ENCODE assay signal across 8 cellular contexts in the genomic region with DNA sequence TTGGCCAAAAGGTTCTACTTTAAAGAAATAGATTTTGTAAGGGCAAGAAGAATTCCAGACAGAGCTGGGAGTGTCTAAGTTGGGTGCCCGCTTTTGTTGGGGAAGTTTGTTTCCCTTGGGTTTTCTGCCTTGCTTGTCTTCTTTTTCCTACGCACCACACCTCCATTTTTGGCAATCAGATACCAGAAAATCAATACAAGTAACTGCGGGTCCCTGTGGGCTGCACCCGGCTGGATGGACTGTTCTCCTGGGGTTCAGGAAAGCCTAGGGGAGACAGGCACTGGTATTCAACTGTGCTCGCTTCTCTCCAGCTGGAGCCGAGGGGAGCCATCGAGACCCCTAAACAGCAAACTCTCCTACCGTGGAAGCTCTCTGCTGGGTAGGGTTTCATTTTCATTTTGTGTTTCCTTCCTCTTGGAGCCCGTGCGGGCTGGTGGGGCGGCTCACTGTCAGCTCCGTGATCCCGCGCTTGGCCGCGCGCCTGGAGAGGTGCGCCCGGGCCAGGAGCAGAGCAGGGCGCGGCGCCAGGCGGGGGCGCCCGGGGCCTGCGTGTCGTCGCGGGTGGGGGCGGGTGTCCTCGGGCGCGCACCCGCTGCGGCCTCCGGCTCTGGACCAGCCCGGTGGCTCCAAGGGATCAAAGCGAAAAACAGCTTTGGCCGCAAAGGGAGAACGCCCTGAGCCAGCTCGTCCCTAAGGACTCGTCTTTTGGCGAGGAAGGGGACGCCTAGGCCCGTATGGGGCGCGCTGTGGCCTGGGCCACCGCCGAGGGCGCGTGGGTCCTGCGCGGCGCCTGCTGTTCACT.
A peak's percentile ranks its signal among the peaks of the same experiment; 100 is the strongest.
DNase-seq lines count a peak whose midpoint lies in the region; ATAC-seq, FAIRE-seq and TF ChIP-seq lines count a peak whose summit lies in the region.

No MANE protein-coding gene starts in this region.

- H2BK15ac ChIP-seq in H9 (ENCODE audit: low read depth, low read length) = no peak overlapping the region

- POLR2A ChIA-PET in BJ (lab: Charles Lee) = no interaction called here

- no peak overlapping the region for H3K9ac ChIP-seq in H9 (ENCODE audit: extremely low read depth, insufficient read length, low read length)

- H3K27me3 Mint-ChIP-seq in H9 (ENCODE audit: low read depth) = peaks cover 5% of the 10 kb centered on the region

- H3K4me3 ChIP-seq in BJ (ENCODE audit: low read depth, low read length) = peak overlapping the region; percentile 36
- peak overlapping the region; percentile 7 for H3K4me3 ChIP-seq in cardiac muscle cell

- no peak overlapping the region for H3K27ac Mint-ChIP-seq in H9

- H3K9me3 Mint-ChIP-seq in H9 = no peaks in the 10 kb centered on the region

- no peak overlapping the region for H2AK5ac ChIP-seq in H9 (ENCODE audit: insufficient read length, low read length)

- H2BK5ac ChIP-seq in H9 (ENCODE audit: insufficient read length, low read length) = no peak overlapping the region

- H4K8ac ChIP-seq in H9 (replicated peaks; ENCODE audit: insufficient read length, low read depth, low read length) = no peak overlapping the region

- no peak overlapping the region for H2BK12ac ChIP-seq in H9 (ENCODE audit: insufficient read length, low read depth, low read length)

- H3K14ac ChIP-seq in H9 (ENCODE audit: insufficient read depth, low read length) = peak overlapping the region; percentile 74; the same call in 1 of the 2 replicates

- H3K27me3 ChIP-seq in BJ (ENCODE audit: control insufficient read depth, insufficient read depth, low read length) (no peaks in the 10 kb centered on the region), H9 (ENCODE audit: insufficient read depth, low read length) (no peaks in the 10 kb centered on the region), cardiac muscle cell (peaks cover 11% of the 10 kb centered on the region)

- H3K4me1 ChIP-seq in H9 (ENCODE audit: insufficient read depth, low read length) (no peaks in the 10 kb centered on the region), cardiac muscle cell (ENCODE audit: low read depth) (peaks cover 5% of the 10 kb centered on the region)

- peaks cover 7% of the 10 kb centered on the region for H3K23me2 ChIP-seq in H9 (ENCODE audit: insufficient read length, low read depth, low read length, poor library complexity, severe bottlenecking)

- H3K4me2 ChIP-seq in H9 (ENCODE audit: insufficient read depth, insufficient read length, low read length) = peak overlapping the region; percentile 59

- H3K56ac ChIP-seq in H9 (ENCODE audit: insufficient read length, low read depth, low read length) = no peak overlapping the region

- H2AFZ ChIP-seq in H9 (ENCODE audit: low read length) = no peak overlapping the region

- no peaks in the 10 kb centered on the region for H3K36me3 ChIP-seq in BJ (ENCODE audit: control insufficient read depth, insufficient read depth, low read length)
- H3K36me3 ChIP-seq in cardiac muscle cell = no peaks in the 10 kb centered on the region

- DNase-seq in BJ (ENCODE audit: low read depth) = no peak
- peak; percentile 41 for DNase-seq in H9
- peak; percentile 20 to 21 for DNase-seq in activated T-cell treated with anti-CD3 and anti-CD28 coated beads, Interleukin-2, amount 50 U/mL, for 48 hours
- DNase-seq in cardiac muscle cell (ENCODE audit: low read depth in 1 of 2, low spot score in 1 of 2) = peak; percentile 52 to 67
- no peak for DNase-seq in omental fat pad (ENCODE audit: low spot score)
- DNase-seq in HTR-8/SVneo (ENCODE audit: insufficient read length, low spot score) = no peak
- no peak for DNase-seq in DMS153 (lab: John Stamatoyannopoulos, UW)

- CTCF ChIA-PET in BJ (lab: Yijun Ruan, JAX) = interaction anchor here (0.5 to 1.5 kb wide), 3 partner anchors 9 to 53 kb away, joined by 3 to 6 read pairs (median 3); no protein-coding TSS in a partner anchor

- H3K9me3 ChIP-seq in H9 (ENCODE audit: control insufficient read depth, low read depth, low read length) = no peaks in the 10 kb centered on the region
- no peaks in the 10 kb centered on the region for H3K9me3 ChIP-seq in cardiac muscle cell (ENCODE audit: low read depth)

- H4K5ac ChIP-seq in H9 (ENCODE audit: insufficient read length, low read depth, low read length) = no peak overlapping the region

- peak overlapping the region; percentile 40 to 60; a peak in 3 of 5 replicates for H3K4me3 Mint-ChIP-seq in H9

- H2BK120ac ChIP-seq in H9 (ENCODE audit: low read depth, low read length, poor library complexity, severe bottlenecking) = no peak overlapping the region

- H3K23ac ChIP-seq in H9 (ENCODE audit: insufficient read length, low read depth, low read length) = no peak overlapping the region

- no peak overlapping the region for H4K91ac ChIP-seq in H9 (ENCODE audit: insufficient read length, low read depth, low read length)

- no peak for TF ChIP-seq CTCF in BJ (IDR thresholded peaks at IDR 0.05; ENCODE audit: insufficient read depth, low read depth, low read length)
- TF ChIP-seq CTCF in H9 (conservative IDR thresholded peaks at IDR 0.05) = 0 out of 3 replicates have a peak, but pooled peaks have one; percentile 29
- no peak for TF ChIP-seq CTCF in cardiac muscle cell (IDR thresholded peaks at IDR 0.05; ENCODE audit: low read depth, low read length)
- no peak for TF ChIP-seq CTCF in omental fat pad (IDR thresholded peaks at IDR 0.05)

- H3K4me1 Mint-ChIP-seq in H9 = peaks cover 13 to 21% of the 10 kb centered on the region in 2 experiments

- H3K79me1 ChIP-seq in H9 (ENCODE audit: insufficient read depth, low read depth, low read length, poor library complexity, severe bottlenecking) = no peaks in the 10 kb centered on the region

- ATAC-seq in omental fat pad (ENCODE audit: low FRiP score) = peak; percentile 82
- ATAC-seq in HG03135 (IDR thresholded peaks at IDR 0.05; ENCODE audit: unreplicated experiment) = no peak

- WGBS in H9 (ENCODE audit: extremely low coverage, insufficient read length, low lambda C conversion rate) = no CpG with 5 or more reads among the region's 54 CpGs

- H4K20me1 ChIP-seq in H9 (ENCODE audit: control insufficient read depth, insufficient read depth, insufficient read length) = no peaks in the 10 kb centered on the region

- no peak for FAIRE-seq in HTR-8/SVneo (lab: Jason Lieb, UNC)

- H2BK20ac ChIP-seq in H9 (ENCODE audit: low read depth, low read length, poor library complexity, severe bottlenecking) = no peak overlapping the region

- peak overlapping the region; percentile 7 for H3K18ac ChIP-seq in H9 (ENCODE audit: insufficient read length, low read depth, low read length)

- H3T11ph ChIP-seq in H9 (ENCODE audit: low read length) = no peak overlapping the region

- H3K4ac ChIP-seq in H9 (ENCODE audit: low read depth, low read length) = no peak overlapping the region

- no peaks in the 10 kb centered on the region for H3K36me3 Mint-ChIP-seq in H9 (ENCODE audit: insufficient read depth in 1 of 3, low read depth in 3 of 3)

- H3K79me2 ChIP-seq in H9 (ENCODE audit: insufficient read depth, low read length) = no peaks in the 10 kb centered on the region

- H3K27ac ChIP-seq in H9 (ENCODE audit: insufficient read length, low read depth, low read length) (no peak overlapping the region), cardiac muscle cell (no peak overlapping the region)

Comparison
In these comparisons a context has a peak if more than half of its experiments do, and no peak if none do; other contexts are left out.
1. DNase-seq: peak in H9 (single experiment), activated T-cell treated with anti-CD3 and anti-CD28 coated beads, Interleukin-2, amount 50 U/mL, for 48 hours (2 of 2) and cardiac muscle cell (2 of 2); none in BJ (single experiment), omental fat pad (single experiment), HTR-8/SVneo (single experiment) and DMS153 (single experiment).